ENCODE assay signal across 8 cellular contexts in genomic region chr19:2950286-2951124, GRCh38. TPM values are rescaled to one million over a fixed set of nuclear protein-coding genes. Genes with fewer than 3 reads are reported as not detected.
DNase-seq lines count a peak whose midpoint lies in the region; ATAC-seq lines count a peak whose summit lies in the region.

No MANE protein-coding gene starts in this region.

- H3K4me1 ChIP-seq in endocrine pancreas (ENCODE audit: control insufficient read depth, insufficient read depth, low read length), result peaks cover 7% of the 10 kb centered on the region
- H3K4me1 ChIP-seq in mesenchymal stem cell (ENCODE audit: control insufficient read depth, insufficient read depth, low read depth, low read length), result peaks cover 6% of the 10 kb centered on the region

- peak overlapping the region; percentile 80 for H4K91ac ChIP-seq in mesenchymal stem cell (ENCODE audit: low read length)

- peaks cover 8% of the 10 kb centered on the region for H3K79me1 ChIP-seq in mesenchymal stem cell (replicated peaks; ENCODE audit: low read length, poor library complexity, severe bottlenecking)

- peak overlapping the region; percentile 73 for H2BK15ac ChIP-seq in mesenchymal stem cell (ENCODE audit: low read depth, poor library complexity, severe bottlenecking)

- in situ Hi-C loops in Caki2 (cut with HindIII; ENCODE audit: low pct_unique_long_range_greater_than_20kb, low sequenced_read_pairs), result no loop called here

- H3K27ac ChIP-seq in mesenchymal stem cell (ENCODE audit: low read length, poor library complexity, severe bottlenecking), result peak overlapping the region; percentile 78

- peak overlapping the region; percentile 87 for H4K8ac ChIP-seq in mesenchymal stem cell (ENCODE audit: low read length)

- H3K4me3 ChIP-seq in endocrine pancreas (ENCODE audit: control insufficient read depth, insufficient read depth, low read length) (peak overlapping the region; percentile 88), mesenchymal stem cell (ENCODE audit: insufficient read depth in 1 of 2, low read depth in 1 of 2, low read length in 2 of 2) (peak overlapping the region; percentile 86 to 96)

- H3K27me3 ChIP-seq in endocrine pancreas (ENCODE audit: control insufficient read depth, insufficient read depth, low read length), result no peaks in the 10 kb centered on the region
- H3K27me3 ChIP-seq in mesenchymal stem cell (ENCODE audit: control insufficient read depth in 1 of 2, insufficient read depth in 1 of 2, low read length in 2 of 2), result no peaks in the 10 kb centered on the region

- H3K9ac ChIP-seq in endocrine pancreas (ENCODE audit: control insufficient read depth, insufficient read depth, low read length) (peak overlapping the region; percentile 42), mesenchymal stem cell (ENCODE audit: low read length) (peak overlapping the region; percentile 94)

- H2AK5ac ChIP-seq in mesenchymal stem cell (ENCODE audit: low read length, severe bottlenecking), result no peak overlapping the region

- WGBS in mesenchymal stem cell, result under 1% methylated on average over 51 of the region's 53 CpGs

- peak overlapping the region in 1 of 2 experiments; percentile 95 for H3K23ac ChIP-seq in mesenchymal stem cell (ENCODE audit: low read length in 2 of 2)

- ATAC-seq in GM21390 (IDR thresholded peaks at IDR 0.05; ENCODE audit: unreplicated experiment), result peak; percentile 90

- H3K14ac ChIP-seq in mesenchymal stem cell (ENCODE audit: low read length in 2 of 2), result peak overlapping the region in 1 of 2 experiments; percentile 87

- H2BK5ac ChIP-seq in mesenchymal stem cell (ENCODE audit: low read depth, low read length, poor library complexity, severe bottlenecking), result no peak overlapping the region

- H2BK120ac ChIP-seq in mesenchymal stem cell (ENCODE audit: low read depth, low read length), result peak overlapping the region; percentile 86

- H3K4me2 ChIP-seq in mesenchymal stem cell (ENCODE audit: low read length, poor library complexity, severe bottlenecking), result peak overlapping the region; percentile 79

- peak overlapping the region; percentile 84 to 97 for H3K4ac ChIP-seq in mesenchymal stem cell (ENCODE audit: low read depth in 1 of 2, low read length in 2 of 2)

- H2BK12ac ChIP-seq in mesenchymal stem cell (ENCODE audit: low read length in 2 of 2), result no peak overlapping the region

- peak; percentile 94 for DNase-seq in Caki2 (ENCODE audit: low read depth)
- peak; percentile 95 to 100 (median 100) for DNase-seq in HUDEP-2 (lab: John Stamatoyannopoulos, UW; ENCODE audit: unreplicated experiment in 76 of 76)
- DNase-seq in NOMO-1 treated with dmso at 0.1 percent for 144 hours (lab: John Stamatoyannopoulos, UW; ENCODE audit: unreplicated experiment), result peak; percentile 98
- DNase-seq in activated CD8-positive, alpha-beta memory T cell treated with anti-CD3 and anti-CD28 coated beads, Interleukin-2, amount 50 U/mL, for 24 hours (ENCODE audit: extremely low read depth), result peak; percentile 100
- peak; percentile 99 for DNase-seq in mesenchymal stem cell
- peak; percentile 99 for DNase-seq in stimulated activated CD8-positive, alpha-beta memory T cell treated with anti-CD3 and anti-CD28 coated beads, Interleukin-12 subunit alpha, Interleukin-12 subunit beta, amount 100 ng/mL, for 24 hours (ENCODE audit: extremely low read depth)

- H3K36me3 ChIP-seq in endocrine pancreas (ENCODE audit: control insufficient read depth, insufficient read depth, low read length) (no peaks in the 10 kb centered on the region), mesenchymal stem cell (ENCODE audit: control insufficient read depth in 1 of 2, insufficient read depth in 2 of 2, low read depth in 1 of 2, low read length in 2 of 2) (peaks cover 0 to 6% of the 10 kb centered on the region in 2 experiments)

- peak overlapping the region; percentile 75 to 98 for H3K18ac ChIP-seq in mesenchymal stem cell (ENCODE audit: low read depth in 1 of 2, low read length in 2 of 2)

- H3K9me3 ChIP-seq in endocrine pancreas (ENCODE audit: control insufficient read depth, low read length) (no peaks in the 10 kb centered on the region), mesenchymal stem cell (ENCODE audit: control insufficient read depth, low read length) (no peaks in the 10 kb centered on the region)

- peak overlapping the region; percentile 93 for H2AFZ ChIP-seq in mesenchymal stem cell (ENCODE audit: low read depth, low read length)

RNA-seq across cellular contexts. Expression of gene ZNF77, which starts 5.7 kb away (rescaled TPM):
- 2.2 TPM in 1 of 2 replicates, not detected in the other for total RNA-seq in Caki2 (2014; rRNA removed; shearing (Covaris generic); ENCODE audit: low replicate concordance)
- 2.3 TPM for polyA plus RNA-seq in mesenchymal stem cell (2013, experiment 1 of 2)
- 2.7 TPM for polyA plus RNA-seq in mesenchymal stem cell (2013, experiment 2 of 2)

RNA-seq across cellular contexts. Expression of gene TLE6, which starts 26.9 kb away (rescaled TPM):
- 10.5 and 21.3 TPM in 2 replicates for total RNA-seq in Caki2 (2014; rRNA removed; shearing (Covaris generic); ENCODE audit: low replicate concordance)
- polyA plus RNA-seq in mesenchymal stem cell (2013, experiment 1 of 2), result 2.3 TPM
- polyA plus RNA-seq in mesenchymal stem cell (2013, experiment 2 of 2), result 1.6 TPM

RNA-seq across cellular contexts. Expression of gene ZNF57, which starts 49.8 kb away (rescaled TPM):
- total RNA-seq in Caki2 (2014; rRNA removed; shearing (Covaris generic); ENCODE audit: low replicate concordance), result 0.37 and 0.58 TPM in 2 replicates
- 1.7 TPM for polyA plus RNA-seq in mesenchymal stem cell (2013, experiment 1 of 2)
- 1.9 TPM for polyA plus RNA-seq in mesenchymal stem cell (2013, experiment 2 of 2)

Comparison
In these comparisons a context has a peak if more than half of its experiments do, and no peak if none do; other contexts are left out.
1. Peak in every context shown above with its lines: DNase-seq, ATAC-seq, H3K4me3 ChIP-seq and H3K27ac ChIP-seq.